Comparison of ENCODE assay signal across 1 cellular context in the genomic region with DNA sequence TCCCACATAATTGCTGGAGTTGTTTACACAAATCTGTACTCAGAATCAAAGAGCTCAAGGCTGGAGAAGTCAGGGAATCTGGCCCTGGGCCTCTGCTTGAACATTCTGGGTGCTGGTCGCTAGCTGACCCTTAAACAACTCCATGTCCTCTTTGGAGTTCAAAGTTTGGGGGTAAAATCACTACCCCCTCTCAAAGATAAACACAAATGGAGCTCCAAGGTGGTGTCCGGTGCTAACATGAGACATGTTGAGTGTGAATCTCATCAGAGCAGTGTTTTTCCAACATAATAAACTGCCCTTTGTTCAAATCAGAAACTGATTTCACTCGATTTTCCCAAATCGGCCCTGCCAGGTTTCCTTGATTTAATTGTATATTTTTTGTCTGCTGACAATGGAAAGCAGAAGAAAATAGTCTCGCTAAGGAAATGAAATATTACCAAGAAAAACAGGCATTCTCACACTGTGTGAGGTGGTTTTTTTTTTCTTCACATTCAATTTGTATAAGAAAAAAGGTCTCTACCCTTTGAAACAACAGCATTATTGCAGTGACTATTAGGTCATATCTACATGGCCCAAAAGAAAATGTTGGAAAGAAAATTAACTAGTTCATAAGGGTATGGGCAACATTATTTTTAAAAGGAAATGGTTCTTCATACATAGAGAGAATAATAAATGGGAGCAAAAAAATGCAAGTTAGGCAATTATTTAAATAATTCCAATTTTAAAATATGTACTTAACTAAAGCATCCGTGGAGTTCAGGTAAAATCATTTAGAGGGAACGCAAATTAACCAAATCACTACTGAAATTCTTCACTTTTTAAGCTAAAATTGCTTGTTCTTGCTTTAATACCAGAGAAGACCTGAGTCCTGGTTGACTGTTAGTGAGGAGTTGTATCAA.
A peak's percentile ranks its signal among the peaks of the same experiment; 100 is the strongest.
TF ChIP-seq lines count a peak whose summit lies in the region.

No MANE protein-coding gene starts in this region.

TF ChIP-seq in HepG2, 621 proteins besides CTCF, POLR2A, EP300 and RAD21 (continued from another document and continues in another):
- TF ChIP-seq, protein P1, sequence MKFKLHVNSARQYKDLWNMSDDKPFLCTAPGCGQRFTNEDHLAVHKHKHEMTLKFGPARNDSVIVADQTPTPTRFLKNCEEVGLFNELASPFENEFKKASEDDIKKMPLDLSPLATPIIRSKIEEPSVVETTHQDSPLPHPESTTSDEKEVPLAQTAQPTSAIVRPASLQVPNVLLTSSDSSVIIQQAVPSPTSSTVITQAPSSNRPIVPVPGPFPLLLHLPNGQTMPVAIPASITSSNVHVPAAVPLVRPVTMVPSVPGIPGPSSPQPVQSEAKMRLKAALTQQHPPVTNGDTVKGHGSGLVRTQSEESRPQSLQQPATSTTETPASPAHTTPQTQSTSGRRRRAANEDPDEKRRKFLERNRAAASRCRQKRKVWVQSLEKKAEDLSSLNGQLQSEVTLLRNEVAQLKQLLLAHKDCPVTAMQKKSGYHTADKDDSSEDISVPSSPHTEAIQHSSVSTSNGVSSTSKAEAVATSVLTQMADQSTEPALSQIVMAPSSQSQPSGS (CRISPR knock-in tag; IDR thresholded peaks at IDR 0.05) = peak; percentile 15; the same call in 1 of the 2 replicates
- TF ChIP-seq ZNF816 (CRISPR knock-in tag; IDR thresholded peaks at IDR 0.05; ENCODE audit: borderline replicate concordance) (no peak), RFXANK (CRISPR knock-in tag; IDR thresholded peaks at IDR 0.05) (0 out of 2 replicates have a peak, but pooled peaks have one; percentile 69), ZNF451 (CRISPR knock-in tag; IDR thresholded peaks at IDR 0.05) (no peak), ZNF564 (CRISPR knock-in tag; IDR thresholded peaks at IDR 0.05) (no peak), KDM4B (CRISPR knock-in tag; IDR thresholded peaks at IDR 0.05) (0 out of 2 replicates have a peak, but pooled peaks have one; percentile 23), NCOA1 (CRISPR knock-in tag; IDR thresholded peaks at IDR 0.05) (no peak), REPIN1 (CRISPR knock-in tag; IDR thresholded peaks at IDR 0.05; ENCODE audit: borderline replicate concordance, low read depth) (peak; percentile 30; the same call in 1 of the 2 replicates), CREM (IDR thresholded peaks at IDR 0.05) (peak; percentile 72), CREM (CRISPR knock-in tag; IDR thresholded peaks at IDR 0.05) (no peak), MED13 (CRISPR knock-in tag; IDR thresholded peaks at IDR 0.05) (peak; percentile 63; the same call in 1 of the 2 replicates), CEBPG (CRISPR knock-in tag; IDR thresholded peaks at IDR 0.05) (peak; percentile 31; the same call in 1 of the 2 replicates), ZFY (CRISPR knock-in tag; IDR thresholded peaks at IDR 0.05) (peak; percentile 20; the same call in 1 of the 2 replicates), NFKBIZ (CRISPR knock-in tag; IDR thresholded peaks at IDR 0.05) (0 out of 2 replicates have a peak, but pooled peaks have one; percentile 39), ZNF124 (CRISPR knock-in tag; IDR thresholded peaks at IDR 0.05) (peak; percentile 83), SIX1 (CRISPR knock-in tag; IDR thresholded peaks at IDR 0.05; ENCODE audit: borderline replicate concordance) (peak; percentile 87), TCF7 (IDR thresholded peaks at IDR 0.05; ENCODE audit: low read depth) (peak; percentile 80), ZNF546 (CRISPR knock-in tag; conservative IDR thresholded peaks at IDR 0.05) (no peak), KAT8 (CRISPR knock-in tag; IDR thresholded peaks at IDR 0.05) (peak; percentile 48; the same call in 1 of the 2 replicates), ERF (CRISPR knock-in tag; IDR thresholded peaks at IDR 0.05) (peak; percentile 42; the same call in 1 of the 2 replicates)
- TF ChIP-seq, protein P2, sequence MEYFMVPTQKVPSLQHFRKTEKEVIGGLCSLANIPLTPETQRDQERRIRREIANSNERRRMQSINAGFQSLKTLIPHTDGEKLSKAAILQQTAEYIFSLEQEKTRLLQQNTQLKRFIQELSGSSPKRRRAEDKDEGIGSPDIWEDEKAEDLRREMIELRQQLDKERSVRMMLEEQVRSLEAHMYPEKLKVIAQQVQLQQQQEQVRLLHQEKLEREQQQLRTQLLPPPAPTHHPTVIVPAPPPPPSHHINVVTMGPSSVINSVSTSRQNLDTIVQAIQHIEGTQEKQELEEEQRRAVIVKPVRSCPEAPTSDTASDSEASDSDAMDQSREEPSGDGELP (IDR thresholded peaks at IDR 0.05; ENCODE audit: borderline replicate concordance, low read depth) = no peak
- TF ChIP-seq, protein P3, sequence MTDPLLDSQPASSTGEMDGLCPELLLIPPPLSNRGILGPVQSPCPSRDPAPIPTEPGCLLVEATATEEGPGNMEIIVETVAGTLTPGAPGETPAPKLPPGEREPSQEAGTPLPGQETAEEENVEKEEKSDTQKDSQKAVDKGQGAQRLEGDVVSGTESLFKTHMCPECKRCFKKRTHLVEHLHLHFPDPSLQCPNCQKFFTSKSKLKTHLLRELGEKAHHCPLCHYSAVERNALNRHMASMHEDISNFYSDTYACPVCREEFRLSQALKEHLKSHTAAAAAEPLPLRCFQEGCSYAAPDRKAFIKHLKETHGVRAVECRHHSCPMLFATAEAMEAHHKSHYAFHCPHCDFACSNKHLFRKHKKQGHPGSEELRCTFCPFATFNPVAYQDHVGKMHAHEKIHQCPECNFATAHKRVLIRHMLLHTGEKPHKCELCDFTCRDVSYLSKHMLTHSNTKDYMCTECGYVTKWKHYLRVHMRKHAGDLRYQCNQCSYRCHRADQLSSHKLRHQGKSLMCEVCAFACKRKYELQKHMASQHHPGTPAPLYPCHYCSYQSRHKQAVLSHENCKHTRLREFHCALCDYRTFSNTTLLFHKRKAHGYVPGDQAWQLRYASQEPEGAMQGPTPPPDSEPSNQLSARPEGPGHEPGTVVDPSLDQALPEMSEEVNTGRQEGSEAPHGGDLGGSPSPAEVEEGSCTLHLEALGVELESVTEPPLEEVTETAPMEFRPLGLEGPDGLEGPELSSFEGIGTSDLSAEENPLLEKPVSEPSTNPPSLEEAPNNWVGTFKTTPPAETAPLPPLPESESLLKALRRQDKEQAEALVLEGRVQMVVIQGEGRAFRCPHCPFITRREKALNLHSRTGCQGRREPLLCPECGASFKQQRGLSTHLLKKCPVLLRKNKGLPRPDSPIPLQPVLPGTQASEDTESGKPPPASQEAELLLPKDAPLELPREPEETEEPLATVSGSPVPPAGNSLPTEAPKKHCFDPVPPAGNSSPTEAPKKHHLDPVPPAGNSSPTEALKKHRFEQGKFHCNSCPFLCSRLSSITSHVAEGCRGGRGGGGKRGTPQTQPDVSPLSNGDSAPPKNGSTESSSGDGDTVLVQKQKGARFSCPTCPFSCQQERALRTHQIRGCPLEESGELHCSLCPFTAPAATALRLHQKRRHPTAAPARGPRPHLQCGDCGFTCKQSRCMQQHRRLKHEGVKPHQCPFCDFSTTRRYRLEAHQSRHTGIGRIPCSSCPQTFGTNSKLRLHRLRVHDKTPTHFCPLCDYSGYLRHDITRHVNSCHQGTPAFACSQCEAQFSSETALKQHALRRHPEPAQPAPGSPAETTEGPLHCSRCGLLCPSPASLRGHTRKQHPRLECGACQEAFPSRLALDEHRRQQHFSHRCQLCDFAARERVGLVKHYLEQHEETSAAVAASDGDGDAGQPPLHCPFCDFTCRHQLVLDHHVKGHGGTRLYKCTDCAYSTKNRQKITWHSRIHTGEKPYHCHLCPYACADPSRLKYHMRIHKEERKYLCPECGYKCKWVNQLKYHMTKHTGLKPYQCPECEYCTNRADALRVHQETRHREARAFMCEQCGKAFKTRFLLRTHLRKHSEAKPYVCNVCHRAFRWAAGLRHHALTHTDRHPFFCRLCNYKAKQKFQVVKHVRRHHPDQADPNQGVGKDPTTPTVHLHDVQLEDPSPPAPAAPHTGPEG (CRISPR knock-in tag; IDR thresholded peaks at IDR 0.05) = no peak
- TF ChIP-seq, protein P4, sequence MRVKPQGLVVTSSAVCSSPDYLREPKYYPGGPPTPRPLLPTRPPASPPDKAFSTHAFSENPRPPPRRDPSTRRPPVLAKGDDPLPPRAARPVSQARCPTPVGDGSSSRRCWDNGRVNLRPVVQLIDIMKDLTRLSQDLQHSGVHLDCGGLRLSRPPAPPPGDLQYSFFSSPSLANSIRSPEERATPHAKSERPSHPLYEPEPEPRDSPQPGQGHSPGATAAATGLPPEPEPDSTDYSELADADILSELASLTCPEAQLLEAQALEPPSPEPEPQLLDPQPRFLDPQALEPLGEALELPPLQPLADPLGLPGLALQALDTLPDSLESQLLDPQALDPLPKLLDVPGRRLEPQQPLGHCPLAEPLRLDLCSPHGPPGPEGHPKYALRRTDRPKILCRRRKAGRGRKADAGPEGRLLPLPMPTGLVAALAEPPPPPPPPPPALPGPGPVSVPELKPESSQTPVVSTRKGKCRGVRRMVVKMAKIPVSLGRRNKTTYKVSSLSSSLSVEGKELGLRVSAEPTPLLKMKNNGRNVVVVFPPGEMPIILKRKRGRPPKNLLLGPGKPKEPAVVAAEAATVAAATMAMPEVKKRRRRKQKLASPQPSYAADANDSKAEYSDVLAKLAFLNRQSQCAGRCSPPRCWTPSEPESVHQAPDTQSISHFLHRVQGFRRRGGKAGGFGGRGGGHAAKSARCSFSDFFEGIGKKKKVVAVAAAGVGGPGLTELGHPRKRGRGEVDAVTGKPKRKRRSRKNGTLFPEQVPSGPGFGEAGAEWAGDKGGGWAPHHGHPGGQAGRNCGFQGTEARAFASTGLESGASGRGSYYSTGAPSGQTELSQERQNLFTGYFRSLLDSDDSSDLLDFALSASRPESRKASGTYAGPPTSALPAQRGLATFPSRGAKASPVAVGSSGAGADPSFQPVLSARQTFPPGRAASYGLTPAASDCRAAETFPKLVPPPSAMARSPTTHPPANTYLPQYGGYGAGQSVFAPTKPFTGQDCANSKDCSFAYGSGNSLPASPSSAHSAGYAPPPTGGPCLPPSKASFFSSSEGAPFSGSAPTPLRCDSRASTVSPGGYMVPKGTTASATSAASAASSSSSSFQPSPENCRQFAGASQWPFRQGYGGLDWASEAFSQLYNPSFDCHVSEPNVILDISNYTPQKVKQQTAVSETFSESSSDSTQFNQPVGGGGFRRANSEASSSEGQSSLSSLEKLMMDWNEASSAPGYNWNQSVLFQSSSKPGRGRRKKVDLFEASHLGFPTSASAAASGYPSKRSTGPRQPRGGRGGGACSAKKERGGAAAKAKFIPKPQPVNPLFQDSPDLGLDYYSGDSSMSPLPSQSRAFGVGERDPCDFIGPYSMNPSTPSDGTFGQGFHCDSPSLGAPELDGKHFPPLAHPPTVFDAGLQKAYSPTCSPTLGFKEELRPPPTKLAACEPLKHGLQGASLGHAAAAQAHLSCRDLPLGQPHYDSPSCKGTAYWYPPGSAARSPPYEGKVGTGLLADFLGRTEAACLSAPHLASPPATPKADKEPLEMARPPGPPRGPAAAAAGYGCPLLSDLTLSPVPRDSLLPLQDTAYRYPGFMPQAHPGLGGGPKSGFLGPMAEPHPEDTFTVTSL (CRISPR knock-in tag; IDR thresholded peaks at IDR 0.05; ENCODE audit: borderline replicate concordance) = peak; percentile 69
- TF ChIP-seq, protein P5, sequence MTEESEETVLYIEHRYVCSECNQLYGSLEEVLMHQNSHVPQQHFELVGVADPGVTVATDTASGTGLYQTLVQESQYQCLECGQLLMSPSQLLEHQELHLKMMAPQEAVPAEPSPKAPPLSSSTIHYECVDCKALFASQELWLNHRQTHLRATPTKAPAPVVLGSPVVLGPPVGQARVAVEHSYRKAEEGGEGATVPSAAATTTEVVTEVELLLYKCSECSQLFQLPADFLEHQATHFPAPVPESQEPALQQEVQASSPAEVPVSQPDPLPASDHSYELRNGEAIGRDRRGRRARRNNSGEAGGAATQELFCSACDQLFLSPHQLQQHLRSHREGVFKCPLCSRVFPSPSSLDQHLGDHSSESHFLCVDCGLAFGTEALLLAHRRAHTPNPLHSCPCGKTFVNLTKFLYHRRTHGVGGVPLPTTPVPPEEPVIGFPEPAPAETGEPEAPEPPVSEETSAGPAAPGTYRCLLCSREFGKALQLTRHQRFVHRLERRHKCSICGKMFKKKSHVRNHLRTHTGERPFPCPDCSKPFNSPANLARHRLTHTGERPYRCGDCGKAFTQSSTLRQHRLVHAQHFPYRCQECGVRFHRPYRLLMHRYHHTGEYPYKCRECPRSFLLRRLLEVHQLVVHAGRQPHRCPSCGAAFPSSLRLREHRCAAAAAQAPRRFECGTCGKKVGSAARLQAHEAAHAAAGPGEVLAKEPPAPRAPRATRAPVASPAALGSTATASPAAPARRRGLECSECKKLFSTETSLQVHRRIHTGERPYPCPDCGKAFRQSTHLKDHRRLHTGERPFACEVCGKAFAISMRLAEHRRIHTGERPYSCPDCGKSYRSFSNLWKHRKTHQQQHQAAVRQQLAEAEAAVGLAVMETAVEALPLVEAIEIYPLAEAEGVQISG (CRISPR knock-in tag; IDR thresholded peaks at IDR 0.05) = 0 out of 2 replicates have a peak, but pooled peaks have one; percentile 35
- TF ChIP-seq, protein P6, sequence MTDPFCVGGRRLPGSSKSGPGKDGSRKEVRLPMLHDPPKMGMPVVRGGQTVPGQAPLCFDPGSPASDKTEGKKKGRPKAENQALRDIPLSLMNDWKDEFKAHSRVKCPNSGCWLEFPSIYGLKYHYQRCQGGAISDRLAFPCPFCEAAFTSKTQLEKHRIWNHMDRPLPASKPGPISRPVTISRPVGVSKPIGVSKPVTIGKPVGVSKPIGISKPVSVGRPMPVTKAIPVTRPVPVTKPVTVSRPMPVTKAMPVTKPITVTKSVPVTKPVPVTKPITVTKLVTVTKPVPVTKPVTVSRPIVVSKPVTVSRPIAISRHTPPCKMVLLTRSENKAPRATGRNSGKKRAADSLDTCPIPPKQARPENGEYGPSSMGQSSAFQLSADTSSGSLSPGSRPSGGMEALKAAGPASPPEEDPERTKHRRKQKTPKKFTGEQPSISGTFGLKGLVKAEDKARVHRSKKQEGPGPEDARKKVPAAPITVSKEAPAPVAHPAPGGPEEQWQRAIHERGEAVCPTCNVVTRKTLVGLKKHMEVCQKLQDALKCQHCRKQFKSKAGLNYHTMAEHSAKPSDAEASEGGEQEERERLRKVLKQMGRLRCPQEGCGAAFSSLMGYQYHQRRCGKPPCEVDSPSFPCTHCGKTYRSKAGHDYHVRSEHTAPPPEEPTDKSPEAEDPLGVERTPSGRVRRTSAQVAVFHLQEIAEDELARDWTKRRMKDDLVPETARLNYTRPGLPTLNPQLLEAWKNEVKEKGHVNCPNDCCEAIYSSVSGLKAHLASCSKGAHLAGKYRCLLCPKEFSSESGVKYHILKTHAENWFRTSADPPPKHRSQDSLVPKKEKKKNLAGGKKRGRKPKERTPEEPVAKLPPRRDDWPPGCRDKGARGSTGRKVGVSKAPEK (CRISPR knock-in tag; IDR thresholded peaks at IDR 0.05; ENCODE audit: borderline replicate concordance) = 0 out of 2 replicates have a peak, but pooled peaks have one; percentile 25
- TF ChIP-seq, protein P7, sequence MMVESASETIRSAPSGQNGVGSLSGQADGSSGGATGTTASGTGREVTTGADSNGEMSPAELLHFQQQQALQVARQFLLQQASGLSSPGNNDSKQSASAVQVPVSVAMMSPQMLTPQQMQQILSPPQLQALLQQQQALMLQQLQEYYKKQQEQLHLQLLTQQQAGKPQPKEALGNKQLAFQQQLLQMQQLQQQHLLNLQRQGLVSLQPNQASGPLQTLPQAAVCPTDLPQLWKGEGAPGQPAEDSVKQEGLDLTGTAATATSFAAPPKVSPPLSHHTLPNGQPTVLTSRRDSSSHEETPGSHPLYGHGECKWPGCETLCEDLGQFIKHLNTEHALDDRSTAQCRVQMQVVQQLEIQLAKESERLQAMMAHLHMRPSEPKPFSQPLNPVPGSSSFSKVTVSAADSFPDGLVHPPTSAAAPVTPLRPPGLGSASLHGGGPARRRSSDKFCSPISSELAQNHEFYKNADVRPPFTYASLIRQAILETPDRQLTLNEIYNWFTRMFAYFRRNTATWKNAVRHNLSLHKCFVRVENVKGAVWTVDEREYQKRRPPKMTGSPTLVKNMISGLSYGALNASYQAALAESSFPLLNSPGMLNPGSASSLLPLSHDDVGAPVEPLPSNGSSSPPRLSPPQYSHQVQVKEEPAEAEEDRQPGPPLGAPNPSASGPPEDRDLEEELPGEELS (CRISPR knock-in tag; IDR thresholded peaks at IDR 0.05) = peak; percentile 91
